ENCODE assay signal across 11 cellular contexts in genomic region chr11:78149646-78150045, GRCh38. TPM values are rescaled to one million over a fixed set of nuclear protein-coding genes. Genes with fewer than 3 reads are reported as not detected.
DNase-seq lines count a peak whose midpoint lies in the region; ATAC-seq and TF ChIP-seq lines count a peak whose summit lies in the region.
"Had no signal": no experiment of that assay in that cellular context is flagged by ENCODE, and none has a peak within 500 bp of the region (broad histone marks: within the 10 kb centered on the region; RNA-seq: fewer than 3 reads in every experiment).

No MANE protein-coding gene starts in this region.

- peak overlapping the region; percentile 47 for H3K4me2 ChIP-seq in PC-3 (ENCODE audit: low read length)

- H3K36me3 ChIP-seq in PC-3 (ENCODE audit: low read depth, low read length) = no peaks in the 10 kb centered on the region

- POLR2A ChIA-PET in PC-3 (lab: Charles Lee; ENCODE audit: unreplicated experiment) = interaction anchor here (1.0 kb wide), 1 partner anchor 39 kb away, joined by 3 read pairs; the partner anchor contains the start of genes KCTD21 and USP35

- CTCF ChIA-PET in PC-3 (lab: Charles Lee) = interaction anchor here (0.5 to 1.3 kb wide), 11 partner anchors 10 to 415 kb away, joined by 3 to 12 read pairs (median 5); partner anchors contain the start of genes ALG8, KCTD21 and USP35

- peak; percentile 81 for DNase-seq in ELR (ENCODE audit: low read depth)
- DNase-seq in PC-3 = peak; percentile 92
- DNase-seq in fibroblast of gingiva (ENCODE audit: low read depth) = peak; percentile 87
- DNase-seq in pons (ENCODE audit: low spot score) = peak; percentile 76
- DNase-seq in SKM-1 (lab: John Stamatoyannopoulos, UW; ENCODE audit: unreplicated experiment) = no peak
- no peak for DNase-seq in NCI-H345 treated with DMSO at 0.1 percent for 48 hours (lab: John Stamatoyannopoulos, UW; ENCODE audit: unreplicated experiment)
- DNase-seq: body of pancreas, left colon, NCI-H1105 had no signal

- peak; percentile 76 for TF ChIP-seq CTCF in PC-3 (conservative IDR thresholded peaks at IDR 0.05; ENCODE audit: low read depth, low read length)

- H3K79me2 ChIP-seq in PC-3 (ENCODE audit: low read length) = no peaks in the 10 kb centered on the region

- no peaks in the 10 kb centered on the region for H3F3A ChIP-seq in PC-3 (ENCODE audit: low read length, unreplicated experiment)

- no peak overlapping the region for H2AFZ ChIP-seq in PC-3 (ENCODE audit: low read length)

- no peak overlapping the region for H3K4me3 ChIP-seq in PC-3 (ENCODE audit: low read length)
- H3K4me3 ChIP-seq: body of pancreas had no signal

- intact Hi-C loops in PC-3 (cut with micrococcal nuclease) = loop anchor here (1.0 to 2.0 kb wide), 5 partner anchors 39 to 415 kb away; partner anchors contain the start of genes KCTD21 and USP35

- no peaks in the 10 kb centered on the region for H3K27me3 ChIP-seq in PC-3 (ENCODE audit: low read length)
- H3K27me3 ChIP-seq: body of pancreas had no signal

- no peaks in the 10 kb centered on the region for H3K9me3 ChIP-seq in PC-3 (ENCODE audit: low read length)
- H3K9me3 ChIP-seq: body of pancreas had no signal

- no peak overlapping the region for H3K9ac ChIP-seq in PC-3 (ENCODE audit: low read length)

- peak overlapping the region; percentile 72 for H3K27ac ChIP-seq in PC-3 (ENCODE audit: low read length)
- H3K27ac ChIP-seq: body of pancreas had no signal

- BruUV-seq in PC-3 (replicated peaks; lab: Mats Ljungman, UMichigan) = no TSS peak

- H3K4me1 ChIP-seq in PC-3 (ENCODE audit: insufficient read depth, low read length) = peaks cover 8% of the 10 kb centered on the region
- H3K4me1 ChIP-seq: body of pancreas had no signal

- H4K20me1 ChIP-seq in PC-3 (ENCODE audit: low read length) = no peaks in the 10 kb centered on the region

- no peaks in the 10 kb centered on the region for H3K9me2 ChIP-seq in PC-3 (replicated peaks; ENCODE audit: low read length)

- peak; percentile 100 for ATAC-seq in PC-3
- ATAC-seq in HG03439 (IDR thresholded peaks at IDR 0.05; ENCODE audit: unreplicated experiment) = no peak
- ATAC-seq: body of pancreas, left colon, WTC11 had no signal

RNA-seq across cellular contexts. Expression of gene ALG8, which starts 10.2 kb away (rescaled TPM):
- total RNA-seq in PC-3 (2014; rRNA removed) = 73.6 and 78.7 TPM in 2 replicates

RNA-seq across cellular contexts. Expression of gene KCTD21, which starts 38.8 kb away (rescaled TPM):
- total RNA-seq in PC-3 (2014; rRNA removed) = 9.4 and 13.0 TPM in 2 replicates

RNA-seq across cellular contexts. Expression of gene USP35, which starts 39.1 kb away (rescaled TPM):
- 8.5 and 12.0 TPM in 2 replicates for total RNA-seq in PC-3 (2014; rRNA removed)

Comparison
In these comparisons a context has a peak if more than half of its experiments do, and no peak if none do; other contexts are left out.
1. DNase-seq: peak in ELR (single experiment), PC-3 (single experiment), fibroblast of gingiva (single experiment) and pons (single experiment); none in SKM-1 (single experiment) and NCI-H345 treated with DMSO at 0.1 percent for 48 hours (single experiment).